16 cellular contexts compared by ENCODE assay signal in the genomic region with DNA sequence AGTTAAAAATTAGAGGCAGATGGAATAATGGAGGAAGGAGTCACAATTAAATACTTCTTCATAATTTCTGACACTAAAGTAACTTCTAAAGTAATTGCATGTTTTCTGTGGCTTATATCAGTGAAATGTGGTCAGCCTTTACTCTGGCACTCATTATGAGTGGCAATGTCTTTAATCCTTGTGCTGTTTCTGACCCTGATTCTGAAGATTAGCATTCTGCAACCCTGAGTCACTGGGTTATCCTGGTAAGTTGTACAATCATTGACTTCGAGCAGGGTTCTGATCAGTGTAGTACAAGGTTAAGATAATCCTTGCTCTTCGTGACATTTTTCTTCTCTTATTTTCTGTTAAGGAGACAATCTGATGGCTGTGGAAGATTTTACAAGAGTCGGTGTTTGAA.
"Had no signal": no experiment of that assay in that cellular context is flagged by ENCODE, and none has a peak within 500 bp of the region (broad histone marks: within the 10 kb centered on the region; RNA-seq: fewer than 3 reads in every experiment).

No MANE protein-coding gene starts in this region.

- H3K27ac Mint-ChIP-seq: naive B cell; stimulated activated naive CD8-positive, alpha-beta T cell treated with anti-CD3 and anti-CD28 coated beads, Interleukin-15, Interleukin-2, amounts not matched to agents 100 ng/mL and 50 ng/mL, for 24 hours had no signal

- H3K27ac ChIP-seq: body of pancreas, left lung, parathyroid adenoma, right atrium auricular region, skin epidermis, upper lobe of right lung had no signal

- H3K27me3 Mint-ChIP-seq: central memory CD8-positive, alpha-beta T cell; naive B cell; stimulated activated naive CD8-positive, alpha-beta T cell treated with anti-CD3 and anti-CD28 coated beads, Interleukin-15, Interleukin-2, amounts not matched to agents 100 ng/mL and 50 ng/mL, for 24 hours had no signal

- H3K27me3 ChIP-seq: body of pancreas, left lung, right atrium auricular region, upper lobe of right lung had no signal

- H3K9me3 ChIP-seq: body of pancreas, left lung, right atrium auricular region, upper lobe of right lung had no signal

- H3K36me3 Mint-ChIP-seq: naive B cell had no signal

- H3K36me3 ChIP-seq: left lung, right atrium auricular region, upper lobe of right lung had no signal

- H3K4me3 Mint-ChIP-seq: central memory CD8-positive, alpha-beta T cell; naive B cell; stimulated activated naive CD8-positive, alpha-beta T cell treated with anti-CD3 and anti-CD28 coated beads, Interleukin-15, Interleukin-2, amounts not matched to agents 100 ng/mL and 50 ng/mL, for 24 hours had no signal

- DNase-seq: activated CD4-positive, alpha-beta T cell treated with anti-CD3 and anti-CD28 coated beads for 1 hour; activated CD4-positive, alpha-beta T cell treated with anti-CD3 and anti-CD28 coated beads, Interleukin-2, amount 50 U/mL, for 48 hours; activated naive CD4-positive, alpha-beta T cell treated with anti-CD3 and anti-CD28 coated beads, Interleukin-2, amount 50 U/mL, for 16 hours; activated T-cell treated with anti-CD3 and anti-CD28 coated beads, Interleukin-2, amount 50 U/mL, for 1 hour; body of pancreas; effector CD8-positive, alpha-beta T cell; foreskin fibroblast; left lung; naive B cell; T1000; upper lobe of right lung had no signal

- H3K9ac ChIP-seq: parathyroid adenoma had no signal

- H2AFZ ChIP-seq: parathyroid adenoma had no signal

- H3K4me1 Mint-ChIP-seq: central memory CD8-positive, alpha-beta T cell; naive B cell had no signal

- H3K4me3 ChIP-seq: body of pancreas, left lung, right atrium auricular region, skin epidermis, upper lobe of right lung had no signal

- H3K4me1 ChIP-seq: body of pancreas, left lung, parathyroid adenoma, right atrium auricular region, upper lobe of right lung had no signal

- H3K79me2 ChIP-seq: parathyroid adenoma had no signal
